In genomic region chr20:63103402-63104311, GRCh38 we compare ENCODE assay signal across 11 cellular contexts.
DNase-seq lines count a peak whose midpoint lies in the region; ATAC-seq and TF ChIP-seq lines count a peak whose summit lies in the region.
"Had no signal": no experiment of that assay in that cellular context is flagged by ENCODE, and none has a peak within 500 bp of the region (broad histone marks: within the 10 kb centered on the region; RNA-seq: fewer than 3 reads in every experiment).

No MANE protein-coding gene starts in this region.

- peak overlapping the region; percentile 8 for H3K4me3 Mint-ChIP-seq in activated T-cell treated with anti-CD3 and anti-CD28 coated beads, Interleukin-2, amount 50 U/mL, for 4 hours
- peak overlapping the region in 9 of 10 donors; percentile 4 to 93 (median 38) for H3K4me3 Mint-ChIP-seq in naive thymus-derived CD8-positive, alpha-beta T cell

- no peaks in the 10 kb centered on the region for H3K36me3 Mint-ChIP-seq in activated T-cell treated with anti-CD3 and anti-CD28 coated beads, Interleukin-2, amount 50 U/mL, for 4 hours (ENCODE audit: insufficient read depth)
- H3K36me3 Mint-ChIP-seq in naive thymus-derived CD8-positive, alpha-beta T cell = peaks cover 0 to 3% (median 0%) of the 10 kb centered on the region in 3 donors

- no peaks in the 10 kb centered on the region for H3K27me3 Mint-ChIP-seq in activated T-cell treated with anti-CD3 and anti-CD28 coated beads, Interleukin-2, amount 50 U/mL, for 4 hours (ENCODE audit: low read depth)
- peaks cover 0 to 3% (median 0%) of the 10 kb centered on the region in 5 donors for H3K27me3 Mint-ChIP-seq in naive thymus-derived CD8-positive, alpha-beta T cell

- ATAC-seq in activated T-cell treated with anti-CD3 and anti-CD28 coated beads, Interleukin-2, amount 50 U/mL, for 4 hours = no peak
- no peak for ATAC-seq in naive thymus-derived CD8-positive, alpha-beta T cell

- peaks cover 5% of the 10 kb centered on the region for H3K9me3 Mint-ChIP-seq in activated T-cell treated with anti-CD3 and anti-CD28 coated beads, Interleukin-2, amount 50 U/mL, for 4 hours
- peaks cover 0 to 11% (median 3%) of the 10 kb centered on the region in 9 donors for H3K9me3 Mint-ChIP-seq in naive thymus-derived CD8-positive, alpha-beta T cell

- no peak for DNase-seq in activated T-cell treated with anti-CD3 and anti-CD28 coated beads, Interleukin-2, amount 50 U/mL, for 4 hours
- DNase-seq in activated T-cell treated with anti-CD3 and anti-CD28 coated beads for 4 hours = no peak
- DNase-seq in GM20000 (ENCODE audit: low spot score) = peak; percentile 52
- peak; percentile 21 for DNase-seq in amniotic epithelial cell (ENCODE audit: low read depth)
- DNase-seq in naive thymus-derived CD8-positive, alpha-beta T cell = peak in 9 of 10 donors; percentile 17 to 66 (median 46)
- no peak for DNase-seq in SW480 (ENCODE audit: low spot score)
- DNase-seq in stimulated activated CD8-positive, alpha-beta memory T cell treated with anti-CD3 and anti-CD28 coated beads, Interleukin-4, amount 100 ng/mL, for 48 hours = no peak
- DNase-seq in NOMO-1 (lab: John Stamatoyannopoulos, UW; ENCODE audit: unreplicated experiment in 2 of 2) = no peak
- DNase-seq: amniotic stem cell; NCI-H1092 treated with DMSO at 0.1 percent for 48 hours; NK-92 treated with Interleukin-12 subunit alpha and Interleukin-12 subunit beta, amount 100 ng/mL, for 24 hours had no signal

- POLR2A ChIA-PET in naive thymus-derived CD8-positive, alpha-beta T cell (lab: Charles Lee) = interaction anchor here (0.7 to 2.0 kb wide), 3 partner anchors 76 to 310 kb away, joined by 3 to 8 read pairs (median 3); partner anchors contain the start of gene YTHDF1

- H3K4me1 Mint-ChIP-seq in activated T-cell treated with anti-CD3 and anti-CD28 coated beads, Interleukin-2, amount 50 U/mL, for 4 hours (ENCODE audit: low read depth) = peaks cover 2% of the 10 kb centered on the region
- H3K4me1 Mint-ChIP-seq in naive thymus-derived CD8-positive, alpha-beta T cell = peaks cover 2 to 16% (median 11%) of the 10 kb centered on the region in 4 donors

- no peak for TF ChIP-seq CTCF in GM20000 (IDR thresholded peaks at IDR 0.05; ENCODE audit: extremely low read depth, missing control alignments)

- peak overlapping the region in 6 of 10 donors; percentile 34 to 97 (median 68) for H3K27ac Mint-ChIP-seq in naive thymus-derived CD8-positive, alpha-beta T cell

Comparison
In these comparisons a context has a peak if more than half of its experiments do, and no peak if none do; other contexts are left out.
1. DNase-seq: peak in GM20000 (single experiment), amniotic epithelial cell (single experiment) and naive thymus-derived CD8-positive, alpha-beta T cell (9 of 10); none in activated T-cell treated with anti-CD3 and anti-CD28 coated beads, Interleukin-2, amount 50 U/mL, for 4 hours (single experiment), activated T-cell treated with anti-CD3 and anti-CD28 coated beads for 4 hours (single experiment), SW480 (single experiment), stimulated activated CD8-positive, alpha-beta memory T cell treated with anti-CD3 and anti-CD28 coated beads, Interleukin-4, amount 100 ng/mL, for 48 hours (single experiment) and NOMO-1 (0 of 2).